In genomic region chr2:72255540-72255939, GRCh38 we compare ENCODE assay signal across 38 cellular contexts.
"Had no signal": no experiment of that assay in that cellular context is flagged by ENCODE, and none has a peak within 500 bp of the region (broad histone marks: within the 10 kb centered on the region; RNA-seq: fewer than 3 reads in every experiment).

No MANE protein-coding gene starts in this region.

- H3K36me3 ChIP-seq: adrenal gland, ascending aorta, brain microvascular endothelial cell, breast epithelium, cardiac muscle cell had no signal

- DNase-seq: activated effector memory CD4-positive, alpha-beta T cell treated with anti-CD3 and anti-CD28 coated beads, Interleukin-2, amount 50 U/mL, for 16 hours; activated gamma-delta T cell; activated gamma-delta T cell treated with Interleukin-2 at 50 U/mL for 16 hours; activated naive CD4-positive, alpha-beta T cell; activated naive CD4-positive, alpha-beta T cell treated with anti-CD3 and anti-CD28 coated beads for 36 hours; activated naive CD4-positive, alpha-beta T cell treated with anti-CD3 and anti-CD28 coated beads, Interleukin-2, amount 10 ng/mL, durations not matched to agents 7 days and 5 days; activated naive CD4-positive, alpha-beta T cell treated with anti-CD3 and anti-CD28 coated beads, Interleukin-2, amount 50 U/mL, for 16 hours; activated naive CD4-positive, alpha-beta T cell treated with Interleukin-2 at 50 U/mL for 16 hours; activated naive CD8-positive, alpha-beta T cell treated with anti-CD3 and anti-CD28 coated beads for 36 hours; activated naive CD8-positive, alpha-beta T cell treated with anti-CD3 and anti-CD28 coated beads, Interleukin-2, amount 10 ng/mL, durations not matched to agents 7 days and 5 days; activated naive CD8-positive, alpha-beta T cell treated with anti-CD3 and anti-CD28 coated beads, Interleukin-2, amount 50 U/mL, for 24 hours; activated T-cell treated with anti-CD3 and anti-CD28 coated beads for 4 hours; activated T-cell treated with anti-CD3 and anti-CD28 coated beads, Interleukin-2, amount 50 U/mL, for 1 hour; activated T-cell treated with anti-CD3 and anti-CD28 coated beads, Interleukin-2, amount 50 U/mL, for 24 hours; activated T-cell treated with anti-CD3 and anti-CD28 coated beads, Interleukin-2, amount 50 U/mL, for 4 hours; activated T-cell treated with anti-CD3 and anti-CD28 coated beads, Interleukin-2, amount 50 U/mL, for 48 hours; activated T-cell treated with anti-CD3 and anti-CD28 coated beads, Interleukin-2, amount 50 U/mL, for 72 hours; adrenal gland; amniotic stem cell; amygdala; anterior cingulate cortex; aorta; body of pancreas; brain microvascular endothelial cell; caudate nucleus; central memory CD4-positive, alpha-beta T cell; cerebellar nuclear complex had no signal

- H3K4me1 Mint-ChIP-seq: activated naive CD4-positive, alpha-beta T cell treated with anti-CD3 and anti-CD28 coated beads, Interleukin-2, amount 10 ng/mL, durations not matched to agents 7 days and 5 days; activated naive CD4-positive, alpha-beta T cell treated with anti-CD3 and anti-CD28 coated beads, Interleukin-2, amount 50 U/mL, for 24 hours; activated naive CD8-positive, alpha-beta T cell treated with anti-CD3 and anti-CD28 coated beads for 36 hours; activated naive CD8-positive, alpha-beta T cell treated with anti-CD3 and anti-CD28 coated beads, Interleukin-2, amount 10 ng/mL, durations not matched to agents 7 days and 5 days; activated naive CD8-positive, alpha-beta T cell treated with anti-CD3 and anti-CD28 coated beads, Interleukin-2, amount 50 U/mL, for 24 hours; activated T-helper 17 cell treated with anti-CD3 and anti-CD28 coated beads, Interleukin-2, amount 50 U/mL, for 72 hours; central memory CD8-positive, alpha-beta T cell had no signal

- H3K27me3 Mint-ChIP-seq: activated naive CD4-positive, alpha-beta T cell treated with anti-CD3 and anti-CD28 coated beads, Interleukin-2, amount 10 ng/mL, durations not matched to agents 7 days and 5 days; activated naive CD4-positive, alpha-beta T cell treated with anti-CD3 and anti-CD28 coated beads, Interleukin-2, amount 50 U/mL, for 24 hours; activated naive CD8-positive, alpha-beta T cell treated with anti-CD3 and anti-CD28 coated beads for 36 hours; activated naive CD8-positive, alpha-beta T cell treated with anti-CD3 and anti-CD28 coated beads, Interleukin-2, amount 10 ng/mL, durations not matched to agents 7 days and 5 days; activated naive CD8-positive, alpha-beta T cell treated with anti-CD3 and anti-CD28 coated beads, Interleukin-2, amount 50 U/mL, for 24 hours; activated T-cell treated with anti-CD3 and anti-CD28 coated beads, Interleukin-2, amount 50 U/mL, for 24 hours; activated T-helper 17 cell treated with anti-CD3 and anti-CD28 coated beads, Interleukin-2, amount 50 U/mL, for 72 hours; central memory CD8-positive, alpha-beta T cell had no signal

- H3K27ac ChIP-seq: adrenal gland, ascending aorta, body of pancreas, brain microvascular endothelial cell, breast epithelium, cardiac muscle cell had no signal

- H3K4me3 ChIP-seq: adrenal gland, ascending aorta, body of pancreas, breast epithelium, cardiac muscle cell had no signal

- H3K9me3 ChIP-seq: adrenal gland, ascending aorta, body of pancreas had no signal

- ATAC-seq: activated naive CD4-positive, alpha-beta T cell treated with anti-CD3 and anti-CD28 coated beads, Interleukin-2, amount 50 U/mL, for 72 hours; activated naive CD8-positive, alpha-beta T cell treated with anti-CD3 and anti-CD28 coated beads, Interleukin-2, amount 50 U/mL, for 24 hours; activated T-cell treated with anti-CD3 and anti-CD28 coated beads, Interleukin-2, amount 50 U/mL, for 4 hours; activated T-cell treated with anti-CD3 and anti-CD28 coated beads, Interleukin-2, amount 50 U/mL, for 72 hours; activated T-helper 17 cell treated with anti-CD3 and anti-CD28 coated beads, Interleukin-2, amount 50 U/mL, for 72 hours; body of pancreas had no signal

- H3K27me3 ChIP-seq: adrenal gland, ascending aorta, body of pancreas, brain microvascular endothelial cell, breast epithelium, cardiac muscle cell had no signal

- H3K9me3 Mint-ChIP-seq: activated naive CD4-positive, alpha-beta T cell treated with anti-CD3 and anti-CD28 coated beads, Interleukin-2, amount 50 U/mL, for 24 hours had no signal

- H3K36me3 Mint-ChIP-seq: activated naive CD4-positive, alpha-beta T cell treated with anti-CD3 and anti-CD28 coated beads, Interleukin-2, amount 10 ng/mL, durations not matched to agents 7 days and 5 days; activated naive CD8-positive, alpha-beta T cell treated with anti-CD3 and anti-CD28 coated beads, Interleukin-2, amount 10 ng/mL, durations not matched to agents 7 days and 5 days; brain had no signal

- H3K4me3 Mint-ChIP-seq: activated naive CD4-positive, alpha-beta T cell treated with anti-CD3 and anti-CD28 coated beads for 36 hours; activated naive CD4-positive, alpha-beta T cell treated with anti-CD3 and anti-CD28 coated beads, Interleukin-2, amount 10 ng/mL, durations not matched to agents 7 days and 5 days; activated naive CD4-positive, alpha-beta T cell treated with anti-CD3 and anti-CD28 coated beads, Interleukin-2, amount 50 U/mL, for 24 hours; activated naive CD8-positive, alpha-beta T cell; activated naive CD8-positive, alpha-beta T cell treated with anti-CD3 and anti-CD28 coated beads for 36 hours; activated naive CD8-positive, alpha-beta T cell treated with anti-CD3 and anti-CD28 coated beads, Interleukin-2, amount 10 ng/mL, durations not matched to agents 7 days and 5 days; activated naive CD8-positive, alpha-beta T cell treated with anti-CD3 and anti-CD28 coated beads, Interleukin-2, amount 50 U/mL, for 24 hours; activated T-cell treated with anti-CD3 and anti-CD28 coated beads, Interleukin-2, amount 50 U/mL, for 24 hours; activated T-cell treated with anti-CD3 and anti-CD28 coated beads, Interleukin-2, amount 50 U/mL, for 4 hours; activated T-cell treated with anti-CD3 and anti-CD28 coated beads, Interleukin-2, amount 50 U/mL, for 72 hours; activated T-helper 1 cell treated with anti-CD3 and anti-CD28 coated beads, Interleukin-12 subunit alpha, Interleukin-12 subunit beta, Interleukin-2, Interleukin-4 antibody, amounts not matched to agents 30 ng/mL and 10 ng/mL and 1 ng/mL, durations not matched to agents 14 hours and 24 hours and 36 hours; activated T-helper 17 cell treated with anti-CD3 and anti-CD28 coated beads, Interleukin-2, amount 50 U/mL, for 72 hours; brain; central memory CD8-positive, alpha-beta T cell had no signal

- H3K27ac Mint-ChIP-seq: activated naive CD4-positive, alpha-beta T cell treated with anti-CD3 and anti-CD28 coated beads for 36 hours; activated naive CD4-positive, alpha-beta T cell treated with anti-CD3 and anti-CD28 coated beads, Interleukin-2, amount 10 ng/mL, durations not matched to agents 7 days and 5 days; activated naive CD4-positive, alpha-beta T cell treated with anti-CD3 and anti-CD28 coated beads, Interleukin-2, amount 50 U/mL, for 24 hours; activated naive CD4-positive, alpha-beta T cell treated with anti-CD3 and anti-CD28 coated beads, Interleukin-2, amount 50 U/mL, for 72 hours; activated naive CD8-positive, alpha-beta T cell; activated naive CD8-positive, alpha-beta T cell treated with anti-CD3 and anti-CD28 coated beads for 36 hours; activated naive CD8-positive, alpha-beta T cell treated with anti-CD3 and anti-CD28 coated beads, Interleukin-2, amount 10 ng/mL, durations not matched to agents 7 days and 5 days; activated naive CD8-positive, alpha-beta T cell treated with anti-CD3 and anti-CD28 coated beads, Interleukin-2, amount 50 U/mL, for 24 hours; activated T-cell treated with anti-CD3 and anti-CD28 coated beads, Interleukin-2, amount 50 U/mL, for 24 hours; activated T-cell treated with anti-CD3 and anti-CD28 coated beads, Interleukin-2, amount 50 U/mL, for 72 hours; activated T-helper 1 cell treated with anti-CD3 and anti-CD28 coated beads, Interleukin-12 subunit alpha, Interleukin-12 subunit beta, Interleukin-2, Interleukin-4 antibody, amounts not matched to agents 30 ng/mL and 10 ng/mL and 1 ng/mL, durations not matched to agents 14 hours and 24 hours and 36 hours; activated T-helper 17 cell treated with anti-CD3 and anti-CD28 coated beads, Interleukin-2, amount 50 U/mL, for 72 hours; activated T-helper 2 cell treated with anti-CD3 and anti-CD28 coated beads, Interferon-gamma antibody, Interleukin-2, Interleukin-4, amounts not matched to agents 10 μg/mL and 5 μg/mL and 100 μg/mL, durations not matched to agents 14 hours and 24 hours and 36 hours; brain had no signal

- H3K4me1 ChIP-seq: adrenal gland, ascending aorta, breast epithelium had no signal
